ENCODE assay signal across 1 cellular context in genomic region chr16:57677622-57678369, GRCh38.
TF ChIP-seq lines count a peak whose summit lies in the region.

No MANE protein-coding gene starts in this region.

TF ChIP-seq in H1, 55 proteins besides CTCF, POLR2A, EP300 and RAD21:
- no peak for TF ChIP-seq SAP30 (IDR thresholded peaks at IDR 0.05; ENCODE audit: insufficient read depth, insufficient replicate concordance, low read length)
TF ChIP-seq in H1: peak in this region for 0.
